ENCODE assay signal across 9 cellular contexts in the genomic region with DNA sequence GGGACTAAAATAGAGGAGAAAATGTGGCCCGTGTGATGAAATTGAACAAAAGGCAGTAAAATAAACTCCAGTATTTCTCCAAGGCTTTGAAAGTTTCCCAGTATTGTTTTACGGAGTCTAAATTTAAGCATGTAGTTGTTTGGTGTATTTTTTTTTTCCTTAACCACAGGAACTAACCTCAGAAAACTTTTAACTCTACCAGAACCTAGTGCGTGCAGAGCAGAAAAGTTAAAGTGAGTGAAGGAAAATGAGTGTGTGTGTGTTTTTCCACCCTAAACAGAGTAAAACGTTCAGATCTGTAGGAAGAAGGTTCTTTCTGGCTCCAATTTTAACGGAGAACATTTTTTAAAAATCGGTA. TPM values are rescaled to one million over a fixed set of nuclear protein-coding genes. Genes with fewer than 3 reads are reported as not detected.
DNase-seq lines count a peak whose midpoint lies in the region; ATAC-seq and TF ChIP-seq lines count a peak whose summit lies in the region.
"Had no signal": no experiment of that assay in that cellular context is flagged by ENCODE, and none has a peak within 500 bp of the region (broad histone marks: within the 10 kb centered on the region; RNA-seq: fewer than 3 reads in every experiment).

No MANE protein-coding gene starts in this region.

- peaks cover 15% of the 10 kb centered on the region for H3K4me1 Mint-ChIP-seq in activated naive CD4-positive, alpha-beta T cell treated with anti-CD3 and anti-CD28 coated beads, Interleukin-2, amount 50 U/mL, for 24 hours

- H3K9me3 ChIP-seq in body of pancreas (no peaks in the 10 kb centered on the region), lung (ENCODE audit: control insufficient read depth in 2 of 2, insufficient read depth in 1 of 2, low read length in 1 of 2) (no peaks in the 10 kb centered on the region), upper lobe of right lung (no peaks in the 10 kb centered on the region)

- no peaks in the 10 kb centered on the region for H3K27me3 ChIP-seq in body of pancreas
- H3K27me3 ChIP-seq in lung (ENCODE audit: control insufficient read depth, insufficient read depth): no peaks in the 10 kb centered on the region
- no peaks in the 10 kb centered on the region for H3K27me3 ChIP-seq in upper lobe of right lung

- H3K4me3 ChIP-seq in body of pancreas (peak overlapping the region; percentile 81 to 94), lung (peak overlapping the region; percentile 86), upper lobe of right lung (peak overlapping the region; percentile 83)

- H3K27ac Mint-ChIP-seq in activated naive CD4-positive, alpha-beta T cell treated with anti-CD3 and anti-CD28 coated beads, Interleukin-2, amount 50 U/mL, for 24 hours: peak overlapping the region; percentile 41

- H3K4me3 Mint-ChIP-seq in activated naive CD4-positive, alpha-beta T cell treated with anti-CD3 and anti-CD28 coated beads, Interleukin-2, amount 50 U/mL, for 24 hours: peak overlapping the region; percentile 86

- no peak for DNase-seq in activated naive CD4-positive, alpha-beta T cell (lab: John Stamatoyannopoulos, UW)
- no peak for DNase-seq in body of pancreas
- no peak for DNase-seq in lung (ENCODE audit: low spot score)
- DNase-seq in upper lobe of right lung: no peak
- no peak for DNase-seq in NK-92 (lab: John Stamatoyannopoulos, UW; ENCODE audit: unreplicated experiment)

- peaks cover 29% of the 10 kb centered on the region for H3K4me1 ChIP-seq in body of pancreas
- peaks cover 0 to 2% of the 10 kb centered on the region in 2 donors for H3K4me1 ChIP-seq in lung (ENCODE audit: control insufficient read depth in 2 of 2, insufficient read depth in 2 of 2, low read length in 2 of 2)
- peaks cover 7% of the 10 kb centered on the region for H3K4me1 ChIP-seq in upper lobe of right lung

- WGBS in body of pancreas, 2 donors: 4 to 6% methylated on average over 6 of the region's 6 CpGs
- WGBS in lung, 2 donors: 12 to 15% methylated on average over 6 of the region's 6 CpGs

- intact Hi-C loops in body of pancreas (cut with DNase I): no loop called here
- intact Hi-C loops in upper lobe of right lung (cut with DNase I): no loop called here

- TF ChIP-seq POLR2A in body of pancreas (IDR thresholded peaks at IDR 0.05): no peak

- TF ChIP-seq CTCF in body of pancreas (IDR thresholded peaks at IDR 0.05): no peak
- no peak for TF ChIP-seq CTCF in lung (IDR thresholded peaks at IDR 0.05; ENCODE audit: control extremely low read depth, extremely low read depth)
- no peak for TF ChIP-seq CTCF in upper lobe of right lung (IDR thresholded peaks at IDR 0.05)

- H3K27ac ChIP-seq in body of pancreas: peak overlapping the region; percentile 71 to 92 (median 85)
- peak overlapping the region in 1 of 2 donors; percentile 97 for H3K27ac ChIP-seq in lung (ENCODE audit: low read depth in 1 of 2, low read length in 1 of 2)
- peak overlapping the region; percentile 85 for H3K27ac ChIP-seq in upper lobe of right lung

- H3K9me3 Mint-ChIP-seq in activated naive CD4-positive, alpha-beta T cell treated with anti-CD3 and anti-CD28 coated beads, Interleukin-2, amount 50 U/mL, for 24 hours: no peaks in the 10 kb centered on the region
- H3K9me3 Mint-ChIP-seq: central memory CD8-positive, alpha-beta T cell had no signal

- H3K36me3 Mint-ChIP-seq in activated naive CD4-positive, alpha-beta T cell treated with anti-CD3 and anti-CD28 coated beads, Interleukin-2, amount 50 U/mL, for 24 hours: no peaks in the 10 kb centered on the region

- H3K27me3 Mint-ChIP-seq in activated naive CD4-positive, alpha-beta T cell treated with anti-CD3 and anti-CD28 coated beads, Interleukin-2, amount 50 U/mL, for 24 hours: peaks cover 32% of the 10 kb centered on the region

- H3K36me3 ChIP-seq in body of pancreas (replicated peaks in 1 of 2; ENCODE audit: insufficient read depth in 1 of 2, low read depth in 2 of 2) (no peaks in the 10 kb centered on the region), lung (ENCODE audit: control insufficient read depth in 2 of 2, insufficient read depth in 2 of 2, low read length in 2 of 2) (no peaks in the 10 kb centered on the region), upper lobe of right lung (no peaks in the 10 kb centered on the region)

- ATAC-seq in body of pancreas (peak; percentile 3), lung (ENCODE audit: insufficient read depth, low FRiP score) (no peak), upper lobe of right lung (no peak), HG03196 (IDR thresholded peaks at IDR 0.05; ENCODE audit: unreplicated experiment) (no peak), HG03571 (IDR thresholded peaks at IDR 0.05; ENCODE audit: unreplicated experiment) (no peak)

RNA-seq across cellular contexts. Expression of gene PROSER2, which starts 0.8 kb away (rescaled TPM):
- total RNA-seq in body of pancreas (10 to 100 TPM; 29.3 to 58.3 TPM), lung (10 to 100 TPM in 1 of 2 donors, 1 to 10 TPM in 1; 8.2 to 23.9 TPM), upper lobe of right lung (33.3 TPM)
- 10 to 100 TPM in 1 of 2 donors, 1 to 10 TPM in 1; 9.0 to 11.6 TPM for polyA plus RNA-seq in lung
